23 cellular contexts compared by ENCODE assay signal in genomic region chr10:131776496-131776895, GRCh38.
DNase-seq lines count a peak whose midpoint lies in the region; ATAC-seq, FAIRE-seq and TF ChIP-seq lines count a peak whose summit lies in the region.
"Had no signal": no experiment of that assay in that cellular context is flagged by ENCODE, and none has a peak within 500 bp of the region (broad histone marks: within the 10 kb centered on the region; RNA-seq: fewer than 3 reads in every experiment).

No MANE protein-coding gene starts in this region.

- H3K56ac ChIP-seq in H9 (ENCODE audit: insufficient read length, low read depth, low read length), result no peak overlapping the region

- TF ChIP-seq POLR2A in sigmoid colon (IDR thresholded peaks at IDR 0.05), result no peak

- no peaks in the 10 kb centered on the region for H3K4me1 ChIP-seq in H9 (ENCODE audit: insufficient read depth, low read length)
- no peaks in the 10 kb centered on the region for H3K4me1 ChIP-seq in astrocyte (ENCODE audit: insufficient read depth, low read length)
- no peaks in the 10 kb centered on the region for H3K4me1 ChIP-seq in kidney (ENCODE audit: control insufficient read depth in 1 of 2, insufficient read depth in 1 of 2, low read depth in 1 of 2, low read length in 2 of 2)
- H3K4me1 ChIP-seq in sigmoid colon, result peaks cover 0 to 4% (median 0%) of the 10 kb centered on the region in 4 donors
- no peaks in the 10 kb centered on the region for H3K4me1 ChIP-seq in heart right ventricle
- H3K4me1 ChIP-seq: BE2C had no signal

- H3K9me3 ChIP-seq in H9 (ENCODE audit: control insufficient read depth, low read depth, low read length) (peaks cover 24% of the 10 kb centered on the region), astrocyte (ENCODE audit: insufficient read depth, low read depth, low read length) (peaks cover 22% of the 10 kb centered on the region), kidney (ENCODE audit: control insufficient read depth in 1 of 2, low read length in 2 of 2) (peaks cover 7 to 27% of the 10 kb centered on the region in 2 donors), sigmoid colon (peaks cover 6 to 20% (median 17%) of the 10 kb centered on the region in 4 donors), heart right ventricle (peaks cover 0 to 44% (median 21%) of the 10 kb centered on the region in 11 donors)
- H3K9me3 ChIP-seq: BE2C had no signal

- no peak overlapping the region for H2BK15ac ChIP-seq in H9 (ENCODE audit: low read depth, low read length)

- H3K4ac ChIP-seq in H9 (ENCODE audit: low read depth, low read length), result no peak overlapping the region

- peaks cover 19 to 20% (median 19%) of the 10 kb centered on the region in 3 experiments for H3K36me3 Mint-ChIP-seq in H9 (ENCODE audit: insufficient read depth in 1 of 3, low read depth in 3 of 3)
- peaks cover 4% of the 10 kb centered on the region for H3K36me3 Mint-ChIP-seq in astrocyte (ENCODE audit: low read depth, unreplicated experiment)
- H3K36me3 Mint-ChIP-seq: CD4-positive, CD25-positive, alpha-beta regulatory T cell had no signal

- no peak overlapping the region for H3K4me2 ChIP-seq in H9 (ENCODE audit: insufficient read depth, insufficient read length, low read length)
- no peak overlapping the region for H3K4me2 ChIP-seq in astrocyte (ENCODE audit: low read length)
- H3K4me2 ChIP-seq: PC-9 had no signal

- H3K27ac ChIP-seq in H9 (ENCODE audit: insufficient read length, low read depth, low read length) (no peak overlapping the region), astrocyte (ENCODE audit: low read depth, low read length) (no peak overlapping the region), kidney (ENCODE audit: low read depth in 2 of 2, low read length in 2 of 2) (no peak overlapping the region), sigmoid colon (no peak overlapping the region), heart right ventricle (no peak overlapping the region)
- H3K27ac ChIP-seq: PC-9, SK-N-MC had no signal

- ATAC-seq in heart right ventricle, result no peak
- ATAC-seq: K562 had no signal

- no peak for TF ChIP-seq CTCF in H9 (conservative IDR thresholded peaks at IDR 0.05)
- TF ChIP-seq CTCF in astrocyte (IDR thresholded peaks at IDR 0.05; ENCODE audit: insufficient read depth, low read depth, low read length), result no peak
- TF ChIP-seq CTCF in kidney (IDR thresholded peaks at IDR 0.05; ENCODE audit: borderline replicate concordance, extremely low read depth, insufficient read depth), result no peak
- no peak for TF ChIP-seq CTCF in sigmoid colon (IDR thresholded peaks at IDR 0.05)
- no peak for TF ChIP-seq CTCF in heart right ventricle (IDR thresholded peaks at IDR 0.05)

- H3K9me3 Mint-ChIP-seq in H9 (peaks cover 48 to 49% of the 10 kb centered on the region in 2 experiments), astrocyte (ENCODE audit: unreplicated experiment) (peaks cover 39% of the 10 kb centered on the region)

- no peak overlapping the region for H4K8ac ChIP-seq in H9 (replicated peaks; ENCODE audit: insufficient read length, low read depth, low read length)

- H3K4me3 ChIP-seq in astrocyte (ENCODE audit: insufficient read depth, low read depth, low read length), result no peak overlapping the region
- H3K4me3 ChIP-seq in kidney (ENCODE audit: low read length in 2 of 2), result no peak overlapping the region
- H3K4me3 ChIP-seq in sigmoid colon, result no peak overlapping the region
- no peak overlapping the region for H3K4me3 ChIP-seq in heart right ventricle
- H3K4me3 ChIP-seq: K562, MG63, PC-9, SK-N-MC had no signal

- H3K79me2 ChIP-seq in H9 (ENCODE audit: insufficient read depth, low read length), result no peaks in the 10 kb centered on the region
- H3K79me2 ChIP-seq in astrocyte (ENCODE audit: insufficient read depth, low read length), result no peaks in the 10 kb centered on the region

- no peak overlapping the region for H2BK120ac ChIP-seq in H9 (ENCODE audit: low read depth, low read length, poor library complexity, severe bottlenecking)

- no peak overlapping the region for H2BK12ac ChIP-seq in H9 (ENCODE audit: insufficient read length, low read depth, low read length)

- H4K91ac ChIP-seq in H9 (ENCODE audit: insufficient read length, low read depth, low read length), result no peak overlapping the region

- H2BK5ac ChIP-seq in H9 (ENCODE audit: insufficient read length, low read length), result no peak overlapping the region

- peaks cover 0 to 10% of the 10 kb centered on the region in 2 experiments; a peak in 2 of 4 replicates for H3K4me1 Mint-ChIP-seq in H9
- no peaks in the 10 kb centered on the region for H3K4me1 Mint-ChIP-seq in astrocyte (ENCODE audit: low read depth, unreplicated experiment)
- H3K4me1 Mint-ChIP-seq: CD4-positive, CD25-positive, alpha-beta regulatory T cell had no signal

- no peaks in the 10 kb centered on the region for H3K23me2 ChIP-seq in H9 (ENCODE audit: insufficient read length, low read depth, low read length, poor library complexity, severe bottlenecking)

- H2BK20ac ChIP-seq in H9 (ENCODE audit: low read depth, low read length, poor library complexity, severe bottlenecking), result no peak overlapping the region

- no peak overlapping the region for H3K23ac ChIP-seq in H9 (ENCODE audit: insufficient read length, low read depth, low read length)

- H3K36me3 ChIP-seq in astrocyte (ENCODE audit: insufficient read depth, low read length) (no peaks in the 10 kb centered on the region), kidney (ENCODE audit: control insufficient read depth in 1 of 2, insufficient read depth in 2 of 2, low read length in 2 of 2) (no peaks in the 10 kb centered on the region), sigmoid colon (no peaks in the 10 kb centered on the region), heart right ventricle (no peaks in the 10 kb centered on the region)
- H3K36me3 ChIP-seq: BE2C, MG63 had no signal

- no peak overlapping the region for H3K18ac ChIP-seq in H9 (ENCODE audit: insufficient read length, low read depth, low read length)

- H3K4me3 Mint-ChIP-seq in H9 (no peak overlapping the region; a peak in 1 of 5 replicates), astrocyte (ENCODE audit: unreplicated experiment) (no peak overlapping the region)
- H3K4me3 Mint-ChIP-seq: CD4-positive, CD25-positive, alpha-beta regulatory T cell; HFFc6 had no signal

- no peaks in the 10 kb centered on the region for H3K27me3 ChIP-seq in H9 (ENCODE audit: insufficient read depth, low read length)
- H3K27me3 ChIP-seq in astrocyte (ENCODE audit: insufficient read depth, low read length), result no peaks in the 10 kb centered on the region
- peaks cover 0 to 10% (median 0%) of the 10 kb centered on the region in 3 donors for H3K27me3 ChIP-seq in sigmoid colon
- peaks cover 0 to 22% (median 6%) of the 10 kb centered on the region in 7 donors for H3K27me3 ChIP-seq in heart right ventricle
- H3K27me3 ChIP-seq: BE2C, MG63 had no signal

- H3T11ph ChIP-seq in H9 (ENCODE audit: low read length), result no peak overlapping the region

- intact Hi-C loops in kidney (cut with DNase I) (no loop called here), sigmoid colon (cut with DNase I) (no loop called here), heart right ventricle (cut with DNase I) (no loop called here)

- H3K14ac ChIP-seq in H9 (ENCODE audit: insufficient read depth, low read length), result no peak overlapping the region

- H3K27ac Mint-ChIP-seq in H9 (no peak overlapping the region), astrocyte (ENCODE audit: unreplicated experiment) (peak overlapping the region; percentile 47)
- H3K27ac Mint-ChIP-seq: CD4-positive, CD25-positive, alpha-beta regulatory T cell; HFFc6 had no signal

- H2AFZ ChIP-seq in H9 (ENCODE audit: low read length) (no peak overlapping the region), astrocyte (ENCODE audit: low read depth, low read length) (no peak overlapping the region)
- H2AFZ ChIP-seq: PC-9 had no signal

- H4K20me1 ChIP-seq in H9 (ENCODE audit: control insufficient read depth, insufficient read depth, insufficient read length) (no peaks in the 10 kb centered on the region), astrocyte (ENCODE audit: insufficient read depth, low read length) (no peaks in the 10 kb centered on the region)

- peak; percentile 30 for DNase-seq in H9
- no peak for DNase-seq in astrocyte (ENCODE audit: low read depth)
- DNase-seq in kidney, result peak; percentile 33
- DNase-seq in sigmoid colon, result peak; percentile 10
- no peak for DNase-seq in NCI-H226
- no peak for DNase-seq in NCI-H1417 (lab: John Stamatoyannopoulos, UW)
- DNase-seq in heart right ventricle, result no peak
- DNase-seq: BE2C; CD4-positive, CD25-positive, alpha-beta regulatory T cell; EL; GF-D8; H7; HFFc6; MG63; NCI-H1436; NCI-H187 treated with DMSO at 0.1 percent for 48 hours; NCI-H510A; PC-9; RPMI8226; SHP77 had no signal

- no peak for TF ChIP-seq EP300 in sigmoid colon (IDR thresholded peaks at IDR 0.05)

- no peak overlapping the region for H2AK5ac ChIP-seq in H9 (ENCODE audit: insufficient read length, low read length)

- no peak overlapping the region for H3K9ac ChIP-seq in H9 (ENCODE audit: extremely low read depth, insufficient read length, low read length)
- no peak overlapping the region for H3K9ac ChIP-seq in astrocyte (ENCODE audit: low read length)
- H3K9ac ChIP-seq in kidney (ENCODE audit: low read length in 2 of 2), result no peak overlapping the region

- no peak overlapping the region for H4K5ac ChIP-seq in H9 (ENCODE audit: insufficient read length, low read depth, low read length)

- WGBS in H9 (ENCODE audit: extremely low coverage, insufficient read length, low lambda C conversion rate), result no CpG with 5 or more reads among the region's 11 CpGs
- 84 to 89% methylated on average over 11 of the region's 11 CpGs for WGBS in sigmoid colon, 2 donors
- 82 to 87% methylated on average over 11 of the region's 11 CpGs for WGBS in heart right ventricle, 2 donors

- H3K27me3 Mint-ChIP-seq in H9 (ENCODE audit: low read depth), result peaks cover 16% of the 10 kb centered on the region
- peaks cover 18% of the 10 kb centered on the region for H3K27me3 Mint-ChIP-seq in astrocyte (ENCODE audit: low read depth, unreplicated experiment)
- H3K27me3 Mint-ChIP-seq: CD4-positive, CD25-positive, alpha-beta regulatory T cell had no signal

- no peaks in the 10 kb centered on the region for H3K79me1 ChIP-seq in H9 (ENCODE audit: insufficient read depth, low read depth, low read length, poor library complexity, severe bottlenecking)

- FAIRE-seq in astrocyte (lab: Jason Lieb, UNC) (no peak), kidney (lab: Jason Lieb, UNC) (no peak)
- FAIRE-seq: GM19239, K562 had no signal

Comparison
In these comparisons a context has a peak if more than half of its experiments do, and no peak if none do; other contexts are left out.
1. DNase-seq: peak in H9 (single experiment), kidney (single experiment) and sigmoid colon (single experiment); none in astrocyte (single experiment), NCI-H226 (single experiment), NCI-H1417 (0 of 3) and heart right ventricle (0 of 2).